Comparison of ENCODE assay signal across 23 cellular contexts in genomic region chr9:134521817-134522501, GRCh38.
"Had no signal": no experiment of that assay in that cellular context is flagged by ENCODE, and none has a peak within 500 bp of the region (broad histone marks: within the 10 kb centered on the region; RNA-seq: fewer than 3 reads in every experiment).

No MANE protein-coding gene starts in this region.

- H3K4me3 ChIP-seq: coronary artery, gastroesophageal sphincter, right atrium auricular region, smooth muscle cell, tibial nerve, uterus had no signal

- ATAC-seq: activated T-cell treated with anti-CD3 and anti-CD28 coated beads, Interleukin-2, amount 50 U/mL, for 4 hours; activated T-helper 17 cell treated with anti-CD3 and anti-CD28 coated beads, Interleukin-2, amount 50 U/mL, for 72 hours; gastroesophageal sphincter; stimulated activated memory B cell treated with anti-CD40 and anti-IgM and Interleukin-4, amounts not matched to agents 10 μg/mL and 1 μg/mL and 100 μg/mL, for 72 hours had no signal

- H3K36me3 ChIP-seq: brain microvascular endothelial cell, gastroesophageal sphincter, right atrium auricular region, tibial nerve, uterus had no signal

- H3K79me2 ChIP-seq: parathyroid adenoma had no signal

- H3K4me1 ChIP-seq: gastroesophageal sphincter, parathyroid adenoma, right atrium auricular region had no signal

- H2AFZ ChIP-seq: parathyroid adenoma had no signal

- H3K27me3 ChIP-seq: brain microvascular endothelial cell, right atrium auricular region, tibial nerve, uterus had no signal

- H3K4me2 ChIP-seq: smooth muscle cell had no signal

- H3K27ac ChIP-seq: brain microvascular endothelial cell, coronary artery, gastroesophageal sphincter, parathyroid adenoma, right atrium auricular region, tibial nerve, uterus had no signal

- H3K9me3 ChIP-seq: gastroesophageal sphincter, uterus had no signal

- DNase-seq: activated CD4-positive, alpha-beta T cell treated with anti-CD3 and anti-CD28 coated beads for 4 hours; activated CD4-positive, alpha-beta T cell treated with anti-CD3 and anti-CD28 coated beads, Interleukin-2, amount 50 U/mL, for 4 hours; activated gamma-delta T cell treated with Interleukin-2 at 50 U/mL for 16 hours; activated naive CD4-positive, alpha-beta T cell treated with anti-CD3 and anti-CD28 coated beads, Interleukin-2, amount 50 U/mL, for 16 hours; activated T-cell treated with anti-CD3 and anti-CD28 coated beads, Interleukin-2, amount 50 U/mL, for 4 hours; amniotic stem cell; brain microvascular endothelial cell; hippocampal formation; immature natural killer cell; naive B cell; nucleus accumbens; stimulated activated CD4-positive, alpha-beta T cell treated with anti-CD3 and anti-CD28 coated beads, Interleukin-1b, Interleukin-23, amount 100 ng/mL, for 48 hours; stimulated activated CD4-positive, alpha-beta T cell treated with anti-CD3 and anti-CD28 coated beads, Interleukin-4, amount 100 ng/mL, for 4 hours; stimulated activated CD8-positive, alpha-beta memory T cell treated with anti-CD3 and anti-CD28 coated beads, Interleukin-4, amount 100 ng/mL, for 48 hours; uterus had no signal
